ENCODE assay signal across 17 cellular contexts in the genomic region with DNA sequence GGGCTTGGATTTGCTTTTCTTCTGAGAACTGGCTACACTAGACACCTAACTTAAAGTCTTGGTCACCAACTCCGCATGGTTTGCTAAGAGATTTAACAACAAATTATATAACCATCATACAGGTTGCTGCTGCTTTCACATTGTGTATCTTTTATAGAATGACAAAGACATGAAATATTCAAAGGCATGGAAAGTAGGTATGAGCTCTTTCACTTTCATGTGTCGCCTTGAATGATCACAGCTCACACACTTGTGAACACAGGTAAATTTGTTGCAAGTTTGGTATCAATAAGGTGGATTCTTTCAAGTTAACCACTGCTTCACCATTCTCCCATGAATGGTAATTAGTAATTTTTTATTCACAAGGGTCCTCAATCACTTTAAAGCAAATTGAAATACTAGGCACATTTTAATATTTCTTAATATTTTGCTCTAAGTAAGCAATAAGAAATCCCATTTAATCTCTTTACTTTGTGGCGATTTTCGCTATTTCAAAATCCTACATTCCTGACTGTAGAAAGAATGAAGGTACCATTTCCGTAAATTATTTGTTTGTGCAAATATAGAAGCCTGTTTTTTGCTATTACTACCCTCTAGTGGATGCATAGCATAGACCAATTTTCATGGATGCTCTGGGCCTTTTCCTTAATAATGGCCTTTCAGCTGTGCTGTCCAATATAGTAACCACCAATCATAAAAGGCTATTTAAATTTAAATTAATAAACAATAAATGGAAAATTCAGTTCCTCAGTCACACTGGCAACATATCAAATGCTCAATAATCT. TPM values are rescaled to one million over a fixed set of nuclear protein-coding genes. Genes with fewer than 3 reads are reported as not detected.
DNase-seq lines count a peak whose midpoint lies in the region; ATAC-seq and TF ChIP-seq lines count a peak whose summit lies in the region.
"Had no signal": no experiment of that assay in that cellular context is flagged by ENCODE, and none has a peak within 500 bp of the region (broad histone marks: within the 10 kb centered on the region; RNA-seq: fewer than 3 reads in every experiment).

No MANE protein-coding gene starts in this region.

- H3K36me3 ChIP-seq in A673 (ENCODE audit: insufficient read depth, low read length, poor library complexity, severe bottlenecking) (no peaks in the 10 kb centered on the region), hepatocyte (replicated peaks; ENCODE audit: insufficient read depth, low read depth) (no peaks in the 10 kb centered on the region), psoas muscle (ENCODE audit: insufficient read depth in 1 of 2, low read depth in 1 of 2) (no peaks in the 10 kb centered on the region)
- H3K36me3 ChIP-seq: SJSA1 had no signal

- WGBS in hepatocyte (ENCODE audit: low lambda C conversion rate, missing lambda C conversion rate): 94% methylated on average over 5 of the region's 5 CpGs
- WGBS in psoas muscle, 3 donors: 83 to 90% (median 86%) methylated on average over 5 of the region's 5 CpGs

- no peak overlapping the region for H3K27ac Mint-ChIP-seq in activated CD4-positive, alpha-beta memory T cell treated with anti-CD3 and anti-CD28 coated beads for 36 hours
- H3K27ac Mint-ChIP-seq: activated T-helper 17 cell treated with anti-CD3 and anti-CD28 coated beads, Interleukin-2, amount 50 U/mL, for 72 hours; CD8-positive, alpha-beta memory T cell; naive thymus-derived CD8-positive, alpha-beta T cell had no signal

- CTCF ChIA-PET in A673 (lab: Charles Lee): interaction anchor here (0.7 to 1.0 kb wide), 2 partner anchors 45 to 63 kb away, joined by 3 to 4 read pairs; a partner anchor contains a TSS
- CTCF ChIA-PET in activated CD4-positive, alpha-beta memory T cell treated with anti-CD3 and anti-CD28 coated beads for 36 hours (lab: Charles Lee): no interaction called here

- POLR2A ChIA-PET in A673 (lab: Charles Lee; ENCODE audit: low non-redundant PET): interaction anchor here (0.6 kb wide), 1 partner anchor 30 kb away, joined by 3 read pairs; no protein-coding TSS in a partner anchor
- POLR2A ChIA-PET in activated CD4-positive, alpha-beta memory T cell treated with anti-CD3 and anti-CD28 coated beads for 36 hours (lab: Charles Lee): no interaction called here

- H3K27me3 ChIP-seq in A673 (replicated peaks; ENCODE audit: insufficient read depth, low read depth, low read length, poor library complexity) (no peaks in the 10 kb centered on the region), hepatocyte (no peaks in the 10 kb centered on the region), psoas muscle (ENCODE audit: insufficient read depth in 3 of 3, low read length in 2 of 3) (no peaks in the 10 kb centered on the region)
- H3K27me3 ChIP-seq: SJSA1 had no signal

- no peaks in the 10 kb centered on the region for H3K9me3 ChIP-seq in A673 (ENCODE audit: low read depth, low read length, poor library complexity, severe bottlenecking)
- H3K9me3 ChIP-seq in hepatocyte (ENCODE audit: low read depth): no peaks in the 10 kb centered on the region
- no peaks in the 10 kb centered on the region for H3K9me3 ChIP-seq in psoas muscle
- H3K9me3 ChIP-seq: SJSA1 had no signal

- no peaks in the 10 kb centered on the region for H4K20me1 ChIP-seq in hepatocyte (ENCODE audit: insufficient read depth, poor library complexity, severe bottlenecking)

- no peaks in the 10 kb centered on the region for H3K4me1 Mint-ChIP-seq in activated CD4-positive, alpha-beta memory T cell treated with anti-CD3 and anti-CD28 coated beads for 36 hours (ENCODE audit: low read depth)
- H3K4me1 Mint-ChIP-seq: activated T-helper 17 cell treated with anti-CD3 and anti-CD28 coated beads, Interleukin-2, amount 50 U/mL, for 72 hours; CD8-positive, alpha-beta memory T cell; naive thymus-derived CD8-positive, alpha-beta T cell had no signal

- BruUV-seq in A673 (replicated peaks; lab: Mats Ljungman, UMichigan): no TSS peak

- intact Hi-C loops in A673 (cut with micrococcal nuclease; ENCODE audit: unreplicated experiment) (no loop called here), psoas muscle (cut with DNase I) (no loop called here), left colon (cut with DNase I, micrococcal nuclease) (no loop called here)
- intact Hi-C loops in activated CD4-positive, alpha-beta memory T cell treated with anti-CD3 and anti-CD28 coated beads for 36 hours (cut with micrococcal nuclease): no loop called here

- DNase-seq in A673 (ENCODE audit: low spot score) (peak; percentile 35), GM03348 (ENCODE audit: low spot score) (peak; percentile 23), hepatocyte (ENCODE audit: low spot score) (no peak), psoas muscle (no peak), left colon (no peak), 8988T (no peak)
- DNase-seq in activated CD4-positive, alpha-beta memory T cell treated with anti-CD3 and anti-CD28 coated beads for 36 hours: no peak
- DNase-seq: CD8-positive, alpha-beta memory T cell; cerebellar nuclear complex; kidney; naive thymus-derived CD8-positive, alpha-beta T cell; stimulated activated CD4-positive, alpha-beta T cell treated with anti-CD3 and anti-CD28 coated beads, Interleukin-12 subunit alpha, Interleukin-12 subunit beta, amount 100 ng/mL, for 4 hours had no signal

- no peaks in the 10 kb centered on the region for H3K27me3 Mint-ChIP-seq in activated CD4-positive, alpha-beta memory T cell treated with anti-CD3 and anti-CD28 coated beads for 36 hours
- H3K27me3 Mint-ChIP-seq: CD8-positive, alpha-beta memory T cell had no signal

- no peaks in the 10 kb centered on the region for H3K79me2 ChIP-seq in hepatocyte

- H3K4me3 Mint-ChIP-seq in activated CD4-positive, alpha-beta memory T cell treated with anti-CD3 and anti-CD28 coated beads for 36 hours: no peak overlapping the region
- H3K4me3 Mint-ChIP-seq: activated T-helper 17 cell treated with anti-CD3 and anti-CD28 coated beads, Interleukin-2, amount 50 U/mL, for 72 hours; CD8-positive, alpha-beta memory T cell; naive thymus-derived CD8-positive, alpha-beta T cell had no signal

- peak; percentile 69 for TF ChIP-seq CTCF in A673 (conservative IDR thresholded peaks at IDR 0.05; ENCODE audit: low read depth, low read length)
- peak; percentile 75 for TF ChIP-seq CTCF in VCaP (conservative IDR thresholded peaks at IDR 0.05)
- TF ChIP-seq CTCF in hepatocyte (IDR thresholded peaks at IDR 0.05; ENCODE audit: poor library complexity): peak; percentile 41
- TF ChIP-seq CTCF in psoas muscle (IDR thresholded peaks at IDR 0.05): no peak

- H3K9me3 Mint-ChIP-seq in activated CD4-positive, alpha-beta memory T cell treated with anti-CD3 and anti-CD28 coated beads for 36 hours: no peaks in the 10 kb centered on the region
- H3K9me3 Mint-ChIP-seq: activated T-helper 17 cell treated with anti-CD3 and anti-CD28 coated beads, Interleukin-2, amount 50 U/mL, for 72 hours had no signal

- H3K4me1 ChIP-seq in A673 (ENCODE audit: insufficient read depth, low read length, poor library complexity, severe bottlenecking) (no peaks in the 10 kb centered on the region), hepatocyte (ENCODE audit: insufficient read depth) (peaks cover 16% of the 10 kb centered on the region), psoas muscle (no peaks in the 10 kb centered on the region)
- H3K4me1 ChIP-seq: SJSA1 had no signal

- H3K4me3 ChIP-seq in A673 (ENCODE audit: low read depth, low read length, poor library complexity, severe bottlenecking): no peak overlapping the region
- H3K4me3 ChIP-seq in hepatocyte: no peak overlapping the region
- H3K4me3 ChIP-seq in psoas muscle: no peak overlapping the region
- H3K4me3 ChIP-seq: SJSA1 had no signal

- H3K9me2 ChIP-seq in hepatocyte (replicated peaks; ENCODE audit: insufficient read depth): no peaks in the 10 kb centered on the region

- H2AFZ ChIP-seq in hepatocyte: no peak overlapping the region

- H3K36me3 Mint-ChIP-seq in activated CD4-positive, alpha-beta memory T cell treated with anti-CD3 and anti-CD28 coated beads for 36 hours: no peaks in the 10 kb centered on the region
- H3K36me3 Mint-ChIP-seq: CD8-positive, alpha-beta memory T cell; naive thymus-derived CD8-positive, alpha-beta T cell had no signal

- H3K27ac ChIP-seq in A673 (ENCODE audit: low read depth, low read length, poor library complexity, severe bottlenecking) (no peak overlapping the region), VCaP (no peak overlapping the region), hepatocyte (no peak overlapping the region), psoas muscle (no peak overlapping the region)
- H3K27ac ChIP-seq: KMS-11, SJSA1 had no signal

- no peak overlapping the region for H3K4me2 ChIP-seq in hepatocyte
- H3K4me2 ChIP-seq: KMS-11 had no signal

- ATAC-seq in psoas muscle (no peak), left colon (no peak)
- ATAC-seq: activated T-helper 17 cell treated with anti-CD3 and anti-CD28 coated beads, Interleukin-2, amount 50 U/mL, for 72 hours; HCT116; naive thymus-derived CD8-positive, alpha-beta T cell had no signal

RNA-seq across cellular contexts. Expression of a gene that starts 45.5 kb away (rescaled TPM):
- 3.8 and 4.5 TPM in 2 replicates for total RNA-seq in A673 (2021)
- 17.8 and 21.2 TPM in 2 replicates for total RNA-seq in hepatocyte
- 2.2 and 2.3 TPM in 2 replicates for polyA plus RNA-seq in hepatocyte
- total RNA-seq in psoas muscle: 1 to 10 TPM; 2.2 to 9.4 (median 3.2) TPM
- under 1 TPM; 0.18 to 0.40 (median 0.25) TPM for polyA plus RNA-seq in psoas muscle
- total RNA-seq in left colon: under 1 TPM; 0.27 to 0.98 TPM
- total RNA-seq in activated CD4-positive, alpha-beta memory T cell treated with anti-CD3 and anti-CD28 coated beads for 36 hours: not detected
- total RNA-seq: activated T-helper 17 cell treated with anti-CD3 and anti-CD28 coated beads, Interleukin-2, amount 50 U/mL, for 72 hours; CD8-positive, alpha-beta memory T cell; naive thymus-derived CD8-positive, alpha-beta T cell; SJSA1 had no signal
- polyA plus RNA-seq: CD8-positive, alpha-beta memory T cell; naive thymus-derived CD8-positive, alpha-beta T cell had no signal

Comparison
In these comparisons a context has a peak if more than half of its experiments do, and no peak if none do; other contexts are left out.
1. DNase-seq: peak in A673 (single experiment) and GM03348 (single experiment); none in hepatocyte (single experiment), psoas muscle (0 of 2), left colon (0 of 2), 8988T (single experiment) and activated CD4-positive, alpha-beta memory T cell treated with anti-CD3 and anti-CD28 coated beads for 36 hours (single experiment).